ENCODE assay signal across 8 cellular contexts in genomic region chr3:189148090-189148507, GRCh38. TPM values are rescaled to one million over a fixed set of nuclear protein-coding genes. Genes with fewer than 3 reads are reported as not detected.
DNase-seq lines count a peak whose midpoint lies in the region; ATAC-seq, FAIRE-seq and TF ChIP-seq lines count a peak whose summit lies in the region.

No MANE protein-coding gene starts in this region.

- H3K4me1 ChIP-seq in gastroesophageal sphincter: peaks cover 0 to 8% (median 0%) of the 10 kb centered on the region in 3 donors
- H3K4me1 ChIP-seq in osteoblast (ENCODE audit: insufficient read depth, low read length): peaks cover 3% of the 10 kb centered on the region
- peaks cover 0 to 12% (median 0%) of the 10 kb centered on the region in 4 donors for H3K4me1 ChIP-seq in tibial nerve

- H3K27me3 ChIP-seq in gastroesophageal sphincter (no peaks in the 10 kb centered on the region), osteoblast (ENCODE audit: insufficient read depth, low read length) (peaks cover 8% of the 10 kb centered on the region), tibial nerve (no peaks in the 10 kb centered on the region)

- no peak for TF ChIP-seq EP300 in gastroesophageal sphincter (IDR thresholded peaks at IDR 0.05)
- peak in 1 of 2 donors; percentile 65 for TF ChIP-seq EP300 in tibial nerve (IDR thresholded peaks at IDR 0.05)

- CTCF ChIA-PET in RWPE1 (lab: Yijun Ruan, JAX): interaction anchor here (0.6 to 0.8 kb wide), 3 partner anchors 16 to 1417 kb away, joined by 3 read pairs; no protein-coding TSS in a partner anchor

- H3K36me3 ChIP-seq in gastroesophageal sphincter: no peaks in the 10 kb centered on the region
- H3K36me3 ChIP-seq in osteoblast (ENCODE audit: insufficient read depth, low read length): no peaks in the 10 kb centered on the region
- H3K36me3 ChIP-seq in tibial nerve: peaks cover 0 to 7% (median 0%) of the 10 kb centered on the region in 3 donors

- H2AFZ ChIP-seq in osteoblast (ENCODE audit: low read length): no peak overlapping the region

- TF ChIP-seq CTCF in D721Med (IDR thresholded peaks at IDR 0.05; ENCODE audit: insufficient read depth, missing control alignments) (peak; percentile 92), RWPE1 (conservative IDR thresholded peaks at IDR 0.05; ENCODE audit: low read depth) (peak; percentile 81), gastroesophageal sphincter (IDR thresholded peaks at IDR 0.05) (peak; percentile 63 to 85 (median 79)), osteoblast (IDR thresholded peaks at IDR 0.05; ENCODE audit: extremely low read depth, low read depth, low read length) (peak; percentile 85), tibial nerve (IDR thresholded peaks at IDR 0.05) (peak; percentile 73 to 88 (median 81))

- ATAC-seq in GM21390 (IDR thresholded peaks at IDR 0.05; ENCODE audit: unreplicated experiment) (peak; percentile 95), gastroesophageal sphincter (peak; percentile 56)

- no peak overlapping the region for H3K4me2 ChIP-seq in osteoblast (ENCODE audit: insufficient read depth, low read length)

- POLR2A ChIA-PET in RWPE1 (lab: Yijun Ruan, JAX; ENCODE audit: low non-redundant PET): no interaction called here

- H3K27ac ChIP-seq in RWPE1 (no peak overlapping the region), gastroesophageal sphincter (no peak overlapping the region), osteoblast (ENCODE audit: low read depth, low read length) (no peak overlapping the region), tibial nerve (peak overlapping the region in 2 of 4 donors; percentile 46 to 67)

- TF ChIP-seq POLR2A in gastroesophageal sphincter (IDR thresholded peaks at IDR 0.05) (no peak), tibial nerve (IDR thresholded peaks at IDR 0.05) (no peak)

- H3K9me3 ChIP-seq in gastroesophageal sphincter (no peaks in the 10 kb centered on the region), osteoblast (ENCODE audit: low read depth, low read length) (no peaks in the 10 kb centered on the region), tibial nerve (no peaks in the 10 kb centered on the region)

- FAIRE-seq in D721Med (lab: Jason Lieb, UNC): no peak

- H3K4me3 ChIP-seq in Jurkat, Clone E6-1 (ENCODE audit: low read length): no peak overlapping the region
- H3K4me3 ChIP-seq in gastroesophageal sphincter: no peak overlapping the region
- H3K4me3 ChIP-seq in osteoblast (ENCODE audit: insufficient read depth, low read length): no peak overlapping the region
- H3K4me3 ChIP-seq in tibial nerve: no peak overlapping the region

- WGBS in gastroesophageal sphincter (ENCODE audit: low coverage in 1 of 2), 2 donors: 20 to 38% methylated on average over 4 of the region's 6 CpGs
- WGBS in tibial nerve, 2 donors: 27 to 28% methylated on average over 6 of the region's 6 CpGs

- no peaks in the 10 kb centered on the region for H3K79me2 ChIP-seq in osteoblast (ENCODE audit: insufficient read depth, low read length)

- DNase-seq in D721Med (ENCODE audit: insufficient read length, low spot score): no peak
- DNase-seq in Jurkat, Clone E6-1 (ENCODE audit: low read depth, low spot score): peak; percentile 63
- peak; percentile 52 for DNase-seq in RWPE1 (ENCODE audit: low spot score)
- DNase-seq in activated effector memory CD4-positive, alpha-beta T cell treated with anti-CD3 and anti-CD28 coated beads, Interleukin-2, amount 50 U/mL, for 16 hours: peak; percentile 86
- DNase-seq in osteoblast (ENCODE audit: insufficient read length, low spot score, missing footprints): peak; percentile 81
- DNase-seq in tibial nerve (ENCODE audit: low spot score in 2 of 2): peak; percentile 40 to 82

- no peaks in the 10 kb centered on the region for H4K20me1 ChIP-seq in osteoblast (ENCODE audit: insufficient read depth, low read length)

RNA-seq across cellular contexts. Expression of gene TPRG1, which starts 23.7 kb away (rescaled TPM):
- polyA plus RNA-seq in Jurkat, Clone E6-1 (2012; ENCODE audit: insufficient read depth, insufficient read length): not detected
- 1 to 10 TPM; 1.3 to 3.0 (median 2.5) TPM for total RNA-seq in gastroesophageal sphincter
- 3.5 and 6.5 TPM in 2 replicates for total RNA-seq in osteoblast
- total RNA-seq in tibial nerve: 10 to 100 TPM; 11.7 to 37.3 (median 14.8) TPM
